Comparison of ENCODE assay signal across 13 cellular contexts in the genomic region with DNA sequence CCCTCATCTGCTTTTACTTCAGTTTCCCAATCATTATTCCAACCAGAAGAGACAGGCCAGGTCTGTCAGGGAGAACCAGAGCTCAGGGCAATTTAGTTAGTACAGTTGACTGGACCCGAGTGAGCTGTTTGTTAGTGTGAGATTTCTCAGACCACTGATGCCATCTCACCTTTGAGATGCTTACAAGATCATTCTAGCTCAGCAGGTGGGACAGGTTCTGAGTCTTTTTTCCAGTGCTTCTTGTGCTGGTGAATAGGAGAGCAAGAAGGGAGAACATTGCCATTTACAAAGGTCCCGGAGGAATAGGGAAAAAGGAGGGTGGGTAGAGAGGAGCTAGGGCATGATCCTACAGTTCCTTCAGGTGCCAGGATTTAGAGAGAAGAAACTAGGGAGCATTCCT.
DNase-seq lines count a peak whose midpoint lies in the region; TF ChIP-seq lines count a peak whose summit lies in the region.
"Had no signal": no experiment of that assay in that cellular context is flagged by ENCODE, and none has a peak within 500 bp of the region (broad histone marks: within the 10 kb centered on the region; RNA-seq: fewer than 3 reads in every experiment).

No MANE protein-coding gene starts in this region.

- in situ Hi-C loops in GM23248 (cut with MboI) = no loop called here

- H3K4ac ChIP-seq in H9 (ENCODE audit: low read depth, low read length) = no peak overlapping the region
- H3K4ac ChIP-seq in neuronal stem cell (ENCODE audit: low read length) = no peak overlapping the region

- H3K4me1 Mint-ChIP-seq in H9 = peaks cover 17 to 18% of the 10 kb centered on the region in 2 experiments
- peaks cover 22% of the 10 kb centered on the region for H3K4me1 Mint-ChIP-seq in endodermal cell
- H3K4me1 Mint-ChIP-seq in activated CD4-positive, alpha-beta memory T cell treated with anti-CD3 and anti-CD28 coated beads for 36 hours (ENCODE audit: low read depth) = no peaks in the 10 kb centered on the region
- H3K4me1 Mint-ChIP-seq: CD4-positive, alpha-beta memory T cell had no signal

- no peak for TF ChIP-seq CTCF in H9 (conservative IDR thresholded peaks at IDR 0.05)
- no peak for TF ChIP-seq CTCF in endodermal cell (conservative IDR thresholded peaks at IDR 0.05)

- H3K9me2 ChIP-seq in GM23248 (ENCODE audit: insufficient read depth) = peaks cover 6% of the 10 kb centered on the region; the same call in 1 of the 2 replicates

- no peak overlapping the region for H3K56ac ChIP-seq in H9 (ENCODE audit: insufficient read length, low read depth, low read length)

- peak overlapping the region; percentile 25 to 82 (median 36); a peak in 4 of 7 replicates for H3K27ac Mint-ChIP-seq in H9
- no peak overlapping the region for H3K27ac Mint-ChIP-seq in endodermal cell
- no peak overlapping the region for H3K27ac Mint-ChIP-seq in activated CD4-positive, alpha-beta memory T cell treated with anti-CD3 and anti-CD28 coated beads for 36 hours
- H3K27ac Mint-ChIP-seq: CD4-positive, alpha-beta memory T cell had no signal

- H3K9me3 Mint-ChIP-seq in H9 = no peaks in the 10 kb centered on the region
- no peaks in the 10 kb centered on the region for H3K9me3 Mint-ChIP-seq in endodermal cell
- no peaks in the 10 kb centered on the region for H3K9me3 Mint-ChIP-seq in activated CD4-positive, alpha-beta memory T cell treated with anti-CD3 and anti-CD28 coated beads for 36 hours
- H3K9me3 Mint-ChIP-seq: CD4-positive, alpha-beta memory T cell had no signal

- H3K23ac ChIP-seq in H9 (ENCODE audit: insufficient read length, low read depth, low read length) (no peak overlapping the region), neuronal stem cell (ENCODE audit: low read depth, low read length, poor library complexity) (no peak overlapping the region)

- H3K9me3 ChIP-seq in H9 (ENCODE audit: control insufficient read depth, low read depth, low read length) = no peaks in the 10 kb centered on the region
- H3K9me3 ChIP-seq in endodermal cell (ENCODE audit: control insufficient read depth, low read length) = no peaks in the 10 kb centered on the region
- H3K9me3 ChIP-seq in neuronal stem cell (replicated peaks in 1 of 2; ENCODE audit: control insufficient read depth in 2 of 2, insufficient read depth in 1 of 2, low read depth in 1 of 2, low read length in 2 of 2) = no peaks in the 10 kb centered on the region
- no peaks in the 10 kb centered on the region for H3K9me3 ChIP-seq in GM23248 (ENCODE audit: low read depth)

- H4K20me1 ChIP-seq in H9 (ENCODE audit: control insufficient read depth, insufficient read depth, insufficient read length) (no peaks in the 10 kb centered on the region), GM23248 (ENCODE audit: insufficient read depth) (no peaks in the 10 kb centered on the region)

- H2AK5ac ChIP-seq in H9 (ENCODE audit: insufficient read length, low read length) = no peak overlapping the region
- H2AK5ac ChIP-seq in neuronal stem cell (ENCODE audit: low read depth, low read length) = no peak overlapping the region

- H2AFZ ChIP-seq in H9 (ENCODE audit: low read length) (no peak overlapping the region), neuronal stem cell (ENCODE audit: low read length) (no peak overlapping the region), GM23248 (no peak overlapping the region)

- no peaks in the 10 kb centered on the region for H3K27me3 Mint-ChIP-seq in H9 (ENCODE audit: low read depth)
- no peaks in the 10 kb centered on the region for H3K27me3 Mint-ChIP-seq in endodermal cell (ENCODE audit: insufficient read depth)
- no peaks in the 10 kb centered on the region for H3K27me3 Mint-ChIP-seq in activated CD4-positive, alpha-beta memory T cell treated with anti-CD3 and anti-CD28 coated beads for 36 hours
- H3K27me3 Mint-ChIP-seq: CD4-positive, alpha-beta memory T cell had no signal

- H4K5ac ChIP-seq in H9 (ENCODE audit: insufficient read length, low read depth, low read length) = no peak overlapping the region

- H3K27me3 ChIP-seq in H9 (ENCODE audit: insufficient read depth, low read length) = no peaks in the 10 kb centered on the region
- H3K27me3 ChIP-seq in endodermal cell (ENCODE audit: control insufficient read depth, insufficient read depth, low read length, poor library complexity, severe bottlenecking) = no peaks in the 10 kb centered on the region
- no peaks in the 10 kb centered on the region for H3K27me3 ChIP-seq in neuronal stem cell (ENCODE audit: control insufficient read depth in 3 of 3, insufficient read depth in 3 of 3, low read depth in 1 of 3, low read length in 3 of 3)
- H3K27me3 ChIP-seq in GM23248 (replicated peaks; ENCODE audit: insufficient read depth) = no peaks in the 10 kb centered on the region

- intact Hi-C loops in activated CD4-positive, alpha-beta memory T cell treated with anti-CD3 and anti-CD28 coated beads for 36 hours (cut with micrococcal nuclease) = no loop called here

- H3K79me1 ChIP-seq in H9 (ENCODE audit: insufficient read depth, low read depth, low read length, poor library complexity, severe bottlenecking) (no peaks in the 10 kb centered on the region), neuronal stem cell (ENCODE audit: low read depth, low read length) (no peaks in the 10 kb centered on the region)

- peaks cover 12 to 15% (median 15%) of the 10 kb centered on the region in 3 experiments for H3K36me3 Mint-ChIP-seq in H9 (ENCODE audit: insufficient read depth in 1 of 3, low read depth in 3 of 3)
- peaks cover 19% of the 10 kb centered on the region for H3K36me3 Mint-ChIP-seq in endodermal cell (ENCODE audit: low read depth)
- H3K36me3 Mint-ChIP-seq in activated CD4-positive, alpha-beta memory T cell treated with anti-CD3 and anti-CD28 coated beads for 36 hours = peaks cover 64% of the 10 kb centered on the region

- no peak overlapping the region for H3K4me2 ChIP-seq in H9 (ENCODE audit: insufficient read depth, insufficient read length, low read length)
- H3K4me2 ChIP-seq in neuronal stem cell (ENCODE audit: insufficient read depth, low read length, poor library complexity, severe bottlenecking) = no peak overlapping the region
- no peak overlapping the region for H3K4me2 ChIP-seq in GM23248 (ENCODE audit: unreplicated experiment)

- no peak overlapping the region for H2BK15ac ChIP-seq in H9 (ENCODE audit: low read depth, low read length)
- no peak overlapping the region for H2BK15ac ChIP-seq in neuronal stem cell (ENCODE audit: low read length)

- no peak overlapping the region for H3K9ac ChIP-seq in H9 (ENCODE audit: extremely low read depth, insufficient read length, low read length)
- no peak overlapping the region for H3K9ac ChIP-seq in endodermal cell (ENCODE audit: extremely low read depth, low read length, poor library complexity, severe bottlenecking)
- H3K9ac ChIP-seq in neuronal stem cell (ENCODE audit: low read depth, low read length, poor library complexity) = no peak overlapping the region
- H3K9ac ChIP-seq in GM23248 = no peak overlapping the region

- H3K4me1 ChIP-seq in H9 (ENCODE audit: insufficient read depth, low read length) = peaks cover 9% of the 10 kb centered on the region
- no peaks in the 10 kb centered on the region for H3K4me1 ChIP-seq in endodermal cell (ENCODE audit: control insufficient read depth, insufficient read depth, low read length)
- H3K4me1 ChIP-seq in neuronal stem cell (ENCODE audit: control insufficient read depth in 2 of 2, insufficient read depth in 1 of 2, low read depth in 1 of 2, low read length in 2 of 2) = peaks cover 0 to 2% of the 10 kb centered on the region in 2 donors
- no peaks in the 10 kb centered on the region for H3K4me1 ChIP-seq in GM23248 (ENCODE audit: insufficient read depth)

- H3F3A ChIP-seq in GM23248 (ENCODE audit: insufficient read depth) = no peaks in the 10 kb centered on the region

- H3K27ac ChIP-seq in H9 (ENCODE audit: insufficient read length, low read depth, low read length) = no peak overlapping the region
- H3K27ac ChIP-seq in endodermal cell (ENCODE audit: low read depth, low read length) = no peak overlapping the region
- peak overlapping the region; percentile 6 for H3K27ac ChIP-seq in neuronal stem cell (replicated peaks; ENCODE audit: low read length)
- H3K27ac ChIP-seq in GM23248 = no peak overlapping the region

- H2BK20ac ChIP-seq in H9 (ENCODE audit: low read depth, low read length, poor library complexity, severe bottlenecking) = peak overlapping the region; percentile 7

- no peaks in the 10 kb centered on the region for H3K23me2 ChIP-seq in H9 (ENCODE audit: insufficient read length, low read depth, low read length, poor library complexity, severe bottlenecking)

- H2BK120ac ChIP-seq in H9 (ENCODE audit: low read depth, low read length, poor library complexity, severe bottlenecking) (no peak overlapping the region), neuronal stem cell (ENCODE audit: low read depth, low read length) (no peak overlapping the region)

- no peak overlapping the region for H2BK5ac ChIP-seq in H9 (ENCODE audit: insufficient read length, low read length)
- H2BK5ac ChIP-seq in neuronal stem cell (ENCODE audit: low read length) = no peak overlapping the region

- DNase-seq in H9 (no peak), endodermal cell (peak; percentile 63), neuronal stem cell (ENCODE audit: low spot score) (no peak), GM23248 (no peak), HuH-7.5 (ENCODE audit: low spot score) (no peak)
- DNase-seq in activated CD4-positive, alpha-beta memory T cell treated with anti-CD3 and anti-CD28 coated beads for 36 hours = no peak
- DNase-seq: C1 segment of cervical spinal cord; Calu3; CD4-positive, alpha-beta memory T cell; COR-L47; DMS53; DMS79 treated with DMSO at 0.1 percent for 48 hours had no signal

- H3K4me3 Mint-ChIP-seq in H9 (no peak overlapping the region), endodermal cell (no peak overlapping the region)
- H3K4me3 Mint-ChIP-seq in activated CD4-positive, alpha-beta memory T cell treated with anti-CD3 and anti-CD28 coated beads for 36 hours = no peak overlapping the region
- H3K4me3 Mint-ChIP-seq: CD4-positive, alpha-beta memory T cell had no signal

- H4K91ac ChIP-seq in H9 (ENCODE audit: insufficient read length, low read depth, low read length) (no peak overlapping the region), neuronal stem cell (ENCODE audit: low read depth, low read length, poor library complexity) (no peak overlapping the region)

- H3K18ac ChIP-seq in H9 (ENCODE audit: insufficient read length, low read depth, low read length) (no peak overlapping the region), neuronal stem cell (ENCODE audit: low read length) (no peak overlapping the region)

- H3K4me3 ChIP-seq in endodermal cell (ENCODE audit: low read length) = no peak overlapping the region
- H3K4me3 ChIP-seq in neuronal stem cell (ENCODE audit: low read length in 2 of 2) = no peak overlapping the region
- no peak overlapping the region for H3K4me3 ChIP-seq in GM23248
- H3K4me3 ChIP-seq: GM12878 had no signal

- H2BK12ac ChIP-seq in H9 (ENCODE audit: insufficient read length, low read depth, low read length) (no peak overlapping the region), neuronal stem cell (ENCODE audit: low read length) (no peak overlapping the region)

- peaks cover 29% of the 10 kb centered on the region for H3K36me3 ChIP-seq in endodermal cell (ENCODE audit: control insufficient read depth, insufficient read depth, low read length)
- H3K36me3 ChIP-seq in neuronal stem cell (replicated peaks in 1 of 2; ENCODE audit: control insufficient read depth in 2 of 2, insufficient read depth in 2 of 2, low read length in 2 of 2) = peaks cover 6 to 32% of the 10 kb centered on the region in 2 donors
- H3K36me3 ChIP-seq in GM23248 (ENCODE audit: low read depth) = peaks cover 10% of the 10 kb centered on the region

- no peak overlapping the region for H3T11ph ChIP-seq in H9 (ENCODE audit: low read length)

- POLR2A ChIA-PET in activated CD4-positive, alpha-beta memory T cell treated with anti-CD3 and anti-CD28 coated beads for 36 hours (lab: Charles Lee) = no interaction called here

- WGBS in H9 (ENCODE audit: extremely low coverage, insufficient read length, low lambda C conversion rate) = no CpG with 5 or more reads among the region's 2 CpGs
- 83 to 85% methylated on average over 1 to 2 of the region's 2 CpGs for WGBS in endodermal cell (ENCODE audit: insufficient coverage in 1 of 2, insufficient read length in 1 of 2), 2 experiments
- WGBS in neuronal stem cell (ENCODE audit: extremely low coverage in 2 of 2, insufficient read length in 2 of 2, insufficient replicate concordance in 1 of 2), 2 donors = no CpG with 5 or more reads among the region's 2 CpGs
- 97 to 98% methylated on average over 2 of the region's 2 CpGs for WGBS in GM23248 (ENCODE audit: low coverage in 1 of 2, low lambda C conversion rate in 2 of 2, missing lambda C conversion rate in 2 of 2), 2 experiments

- H3K79me2 ChIP-seq in H9 (ENCODE audit: insufficient read depth, low read length) (no peaks in the 10 kb centered on the region), GM23248 (ENCODE audit: insufficient read depth) (no peaks in the 10 kb centered on the region)

- CTCF ChIA-PET in activated CD4-positive, alpha-beta memory T cell treated with anti-CD3 and anti-CD28 coated beads for 36 hours (lab: Charles Lee) = interaction anchor here (0.5 kb wide), 1 partner anchor 187 kb away, joined by 3 read pairs; no protein-coding TSS in a partner anchor

- no peak overlapping the region for H3K14ac ChIP-seq in H9 (ENCODE audit: insufficient read depth, low read length)
- no peak overlapping the region for H3K14ac ChIP-seq in neuronal stem cell (ENCODE audit: low read length)

- H4K8ac ChIP-seq in H9 (replicated peaks; ENCODE audit: insufficient read length, low read depth, low read length) = no peak overlapping the region
- H4K8ac ChIP-seq in neuronal stem cell (ENCODE audit: low read depth, low read length) = no peak overlapping the region

Comparison
In these comparisons a context has a peak if more than half of its experiments do, and no peak if none do; other contexts are left out.
1. H3K27ac Mint-ChIP-seq: peak in H9 (3 of 3); none in endodermal cell (single experiment) and activated CD4-positive, alpha-beta memory T cell treated with anti-CD3 and anti-CD28 coated beads for 36 hours (single experiment).